ENCODE assay signal across 20 cellular contexts in genomic region chr12:113950873-113951272, GRCh38. TPM values are rescaled to one million over a fixed set of nuclear protein-coding genes. Genes with fewer than 3 reads are reported as not detected.
A peak's percentile ranks its signal among the peaks of the same experiment; 100 is the strongest.
DNase-seq lines count a peak whose midpoint lies in the region; ATAC-seq and TF ChIP-seq lines count a peak whose summit lies in the region.
"Had no signal": no experiment of that assay in that cellular context is flagged by ENCODE, and none has a peak within 500 bp of the region (broad histone marks: within the 10 kb centered on the region; RNA-seq: fewer than 3 reads in every experiment).

No MANE protein-coding gene starts in this region.

- no peak overlapping the region for H3K4me3 Mint-ChIP-seq in T-helper 2 cell treated with Interferon-gamma antibody and Interleukin-4, amounts not matched to agents 5 μg/mL and 100 μg/mL, for 36 hours
- H3K4me3 Mint-ChIP-seq in activated T-cell treated with anti-CD3 and anti-CD28 coated beads, Interleukin-2, amount 50 U/mL, for 24 hours = no peak overlapping the region
- H3K4me3 Mint-ChIP-seq in activated T-helper 17 cell treated with anti-CD3 and anti-CD28 coated beads, Interleukin-2, amount 50 U/mL, for 72 hours = no peak overlapping the region
- no peak overlapping the region for H3K4me3 Mint-ChIP-seq in progenitor cell of endocrine pancreas (ENCODE audit: low read depth)
- H3K4me3 Mint-ChIP-seq: CD14-positive monocyte; CD4-positive, alpha-beta T cell; CD8-positive, alpha-beta memory T cell had no signal

- ATAC-seq in activated T-helper 17 cell treated with anti-CD3 and anti-CD28 coated beads, Interleukin-2, amount 50 U/mL, for 72 hours (replicated peaks) = no peak
- no peak for ATAC-seq in GM21723 (IDR thresholded peaks at IDR 0.05; ENCODE audit: unreplicated experiment)

- H3K4me1 Mint-ChIP-seq in T-helper 2 cell treated with Interferon-gamma antibody and Interleukin-4, amounts not matched to agents 5 μg/mL and 100 μg/mL, for 36 hours (ENCODE audit: low read depth) = no peaks in the 10 kb centered on the region
- H3K4me1 Mint-ChIP-seq in activated T-cell treated with anti-CD3 and anti-CD28 coated beads, Interleukin-2, amount 50 U/mL, for 24 hours (ENCODE audit: low read depth) = no peaks in the 10 kb centered on the region
- no peaks in the 10 kb centered on the region for H3K4me1 Mint-ChIP-seq in activated T-helper 17 cell treated with anti-CD3 and anti-CD28 coated beads, Interleukin-2, amount 50 U/mL, for 72 hours
- H3K4me1 Mint-ChIP-seq in progenitor cell of endocrine pancreas (ENCODE audit: low read depth) = no peaks in the 10 kb centered on the region
- H3K4me1 Mint-ChIP-seq: CD8-positive, alpha-beta memory T cell had no signal

- no peak for TF ChIP-seq CTCF in progenitor cell of endocrine pancreas (IDR thresholded peaks at IDR 0.05; ENCODE audit: unreplicated experiment)

- DNase-seq in T-helper 2 cell treated with Interferon-gamma antibody and Interleukin-4, amounts not matched to agents 5 μg/mL and 100 μg/mL, for 36 hours (ENCODE audit: low spot score) = no peak
- DNase-seq in T-helper 2 cell = no peak
- DNase-seq in activated T-cell treated with anti-CD3 and anti-CD28 coated beads, Interleukin-2, amount 50 U/mL, for 24 hours = no peak
- no peak for DNase-seq in activated T-cell treated with anti-CD3 and anti-CD28 coated beads for 4 hours
- no peak for DNase-seq in progenitor cell of endocrine pancreas (ENCODE audit: low spot score, unreplicated experiment)
- DNase-seq in AG08396 (ENCODE audit: low spot score) = no peak
- DNase-seq: AML-193; BE2C; CD4-positive, alpha-beta T cell; CD8-positive, alpha-beta memory T cell; DMS 273 treated with DMSO at 0.1 percent for 48 hours; DMS79; EL; GDM1; GOT3; H7; HCEC 1CT had no signal

- H3K9me3 Mint-ChIP-seq in T-helper 2 cell treated with Interferon-gamma antibody and Interleukin-4, amounts not matched to agents 5 μg/mL and 100 μg/mL, for 36 hours = no peaks in the 10 kb centered on the region
- no peaks in the 10 kb centered on the region for H3K9me3 Mint-ChIP-seq in activated T-cell treated with anti-CD3 and anti-CD28 coated beads, Interleukin-2, amount 50 U/mL, for 24 hours
- no peaks in the 10 kb centered on the region for H3K9me3 Mint-ChIP-seq in activated T-helper 17 cell treated with anti-CD3 and anti-CD28 coated beads, Interleukin-2, amount 50 U/mL, for 72 hours
- H3K9me3 Mint-ChIP-seq in progenitor cell of endocrine pancreas (ENCODE audit: low read depth) = no peaks in the 10 kb centered on the region
- H3K9me3 Mint-ChIP-seq: CD14-positive monocyte; CD4-positive, alpha-beta T cell; CD8-positive, alpha-beta memory T cell had no signal

- peaks cover 24% of the 10 kb centered on the region for H3K36me3 Mint-ChIP-seq in T-helper 2 cell treated with Interferon-gamma antibody and Interleukin-4, amounts not matched to agents 5 μg/mL and 100 μg/mL, for 36 hours (ENCODE audit: low read depth)
- peaks cover 100% of the 10 kb centered on the region for H3K36me3 Mint-ChIP-seq in activated T-cell treated with anti-CD3 and anti-CD28 coated beads, Interleukin-2, amount 50 U/mL, for 24 hours (ENCODE audit: low read depth)
- H3K36me3 Mint-ChIP-seq in activated T-helper 17 cell treated with anti-CD3 and anti-CD28 coated beads, Interleukin-2, amount 50 U/mL, for 72 hours (ENCODE audit: low read depth) = peaks cover 100% of the 10 kb centered on the region
- peaks cover 10% of the 10 kb centered on the region for H3K36me3 Mint-ChIP-seq in progenitor cell of endocrine pancreas (ENCODE audit: insufficient read depth)

- H3K27ac Mint-ChIP-seq in T-helper 2 cell treated with Interferon-gamma antibody and Interleukin-4, amounts not matched to agents 5 μg/mL and 100 μg/mL, for 36 hours = peak overlapping the region; percentile 2
- H3K27ac Mint-ChIP-seq in activated T-cell treated with anti-CD3 and anti-CD28 coated beads, Interleukin-2, amount 50 U/mL, for 24 hours = peak overlapping the region; percentile 69
- peak overlapping the region; percentile 18 for H3K27ac Mint-ChIP-seq in activated T-helper 17 cell treated with anti-CD3 and anti-CD28 coated beads, Interleukin-2, amount 50 U/mL, for 72 hours
- H3K27ac Mint-ChIP-seq in progenitor cell of endocrine pancreas = peak overlapping the region; percentile 49
- H3K27ac Mint-ChIP-seq: CD14-positive monocyte; CD4-positive, alpha-beta T cell had no signal

- H3K27me3 Mint-ChIP-seq in T-helper 2 cell treated with Interferon-gamma antibody and Interleukin-4, amounts not matched to agents 5 μg/mL and 100 μg/mL, for 36 hours (ENCODE audit: low read depth) = no peaks in the 10 kb centered on the region
- H3K27me3 Mint-ChIP-seq in activated T-cell treated with anti-CD3 and anti-CD28 coated beads, Interleukin-2, amount 50 U/mL, for 24 hours = no peaks in the 10 kb centered on the region
- no peaks in the 10 kb centered on the region for H3K27me3 Mint-ChIP-seq in activated T-helper 17 cell treated with anti-CD3 and anti-CD28 coated beads, Interleukin-2, amount 50 U/mL, for 72 hours
- H3K27me3 Mint-ChIP-seq in progenitor cell of endocrine pancreas = no peaks in the 10 kb centered on the region
- H3K27me3 Mint-ChIP-seq: CD4-positive, alpha-beta T cell; CD8-positive, alpha-beta memory T cell had no signal

RNA-seq across cellular contexts. Expression of gene RBM19, which starts 15.3 kb away (rescaled TPM):
- total RNA-seq in activated T-helper 17 cell treated with anti-CD3 and anti-CD28 coated beads, Interleukin-2, amount 50 U/mL, for 72 hours = 10 to 100 TPM; 66.7 to 73.3 TPM
- 39.4 and 42.9 TPM in 2 replicates for total RNA-seq in progenitor cell of endocrine pancreas

Comparison
In these comparisons a context has a peak if more than half of its experiments do, and no peak if none do; other contexts are left out.
1. H3K27ac Mint-ChIP-seq: peak in every context shown above with its lines; median percentile 69 in activated T-cell treated with anti-CD3 and anti-CD28 coated beads, Interleukin-2, amount 50 U/mL, for 24 hours; 49 in progenitor cell of endocrine pancreas; 18 in activated T-helper 17 cell treated with anti-CD3 and anti-CD28 coated beads, Interleukin-2, amount 50 U/mL, for 72 hours; 2 in T-helper 2 cell treated with Interferon-gamma antibody and Interleukin-4, amounts not matched to agents 5 μg/mL and 100 μg/mL, for 36 hours.